10 cellular contexts compared by ENCODE assay signal in the genomic region with DNA sequence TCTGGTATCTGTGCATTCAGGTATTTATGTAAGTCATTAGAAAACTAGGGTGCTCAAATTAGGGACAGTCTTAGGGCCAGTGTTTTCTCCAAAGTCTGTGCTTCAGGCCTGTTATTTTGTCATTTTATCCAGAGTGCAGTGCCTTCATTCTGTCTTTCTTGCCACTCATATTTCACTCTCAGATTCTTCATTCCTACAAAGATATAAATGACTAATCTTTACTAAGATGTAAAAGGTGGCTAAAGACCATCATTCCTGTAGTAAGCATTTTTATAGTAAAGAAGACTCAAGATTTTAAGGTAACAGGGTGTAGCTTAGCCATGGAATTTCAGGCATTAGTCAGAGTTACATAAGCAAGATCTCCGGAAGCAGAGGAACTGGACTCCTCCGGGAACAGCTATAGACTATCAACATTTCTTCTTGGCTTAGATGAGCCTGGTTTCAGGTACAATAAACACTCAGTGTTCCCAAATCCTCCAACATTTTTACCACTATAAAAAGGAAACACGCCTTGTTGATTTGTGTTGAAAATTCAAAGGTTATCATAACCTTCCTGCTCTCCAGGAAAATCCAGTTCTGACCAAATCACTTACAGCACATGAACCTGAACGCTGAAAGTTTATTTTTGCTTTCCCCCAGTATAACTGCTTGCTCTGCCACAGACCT. TPM values are rescaled to one million over a fixed set of nuclear protein-coding genes. Genes with fewer than 3 reads are reported as not detected.
A peak's percentile ranks its signal among the peaks of the same experiment; 100 is the strongest.
DNase-seq lines count a peak whose midpoint lies in the region; ATAC-seq lines count a peak whose summit lies in the region.
"Had no signal": no experiment of that assay in that cellular context is flagged by ENCODE, and none has a peak within 500 bp of the region (broad histone marks: within the 10 kb centered on the region; RNA-seq: fewer than 3 reads in every experiment).

No MANE protein-coding gene starts in this region.

- peaks cover 9% of the 10 kb centered on the region for H3K9me3 ChIP-seq in adipocyte (ENCODE audit: control insufficient read depth, low read length)

- H3K27me3 ChIP-seq in adipocyte (replicated peaks; ENCODE audit: control insufficient read depth, insufficient read depth, low read length) = no peaks in the 10 kb centered on the region

- intact Hi-C loops in Right ventricle myocardium superior (cut with DNase I) = no loop called here

- peak overlapping the region; percentile 8 for H3K4me3 ChIP-seq in adipocyte (ENCODE audit: low read length)

- ATAC-seq in Right ventricle myocardium superior (ENCODE audit: poor library complexity) (peak; percentile 77), HG03571 (IDR thresholded peaks at IDR 0.05; ENCODE audit: unreplicated experiment) (no peak)

- no peaks in the 10 kb centered on the region for H3K36me3 ChIP-seq in adipocyte (ENCODE audit: control insufficient read depth, insufficient read depth, low read length, severe bottlenecking)

- DNase-seq in ELR (ENCODE audit: low read depth) (peak; percentile 70), adipocyte (ENCODE audit: low read depth) (peak; percentile 56), Right ventricle myocardium superior (no peak), pulmonary artery endothelial cell (ENCODE audit: low read depth, low spot score) (peak; percentile 67), SHP77 (lab: John Stamatoyannopoulos, UW) (no peak), 8988T (no peak)
- DNase-seq in stimulated activated CD4-positive, alpha-beta T cell treated with anti-CD3 and anti-CD28 coated beads, Interleukin-12 subunit alpha, Interleukin-12 subunit beta, amount 100 ng/mL, for 4 hours = no peak
- DNase-seq: NCI-H187, occipital lobe had no signal

- no peak overlapping the region for H3K9ac ChIP-seq in adipocyte (ENCODE audit: low read length)

- H3K4me1 ChIP-seq in adipocyte (ENCODE audit: control insufficient read depth, insufficient read depth, low read length) = peaks cover 18% of the 10 kb centered on the region

RNA-seq across cellular contexts. Expression of a gene that starts 23.8 kb away (rescaled TPM):
- total RNA-seq in Right ventricle myocardium superior (25.3 TPM), pulmonary artery endothelial cell (29.0 and 50.8 TPM in 2 replicates)

RNA-seq across cellular contexts. Expression of a gene that starts 52.7 kb away (rescaled TPM):
- total RNA-seq in Right ventricle myocardium superior (39.8 TPM), pulmonary artery endothelial cell (62.4 and 95.3 TPM in 2 replicates)

Comparison
In these comparisons a context has a peak if more than half of its experiments do, and no peak if none do; other contexts are left out.
1. DNase-seq: peak in ELR (single experiment), adipocyte (single experiment) and pulmonary artery endothelial cell (single experiment); none in Right ventricle myocardium superior (single experiment), SHP77 (0 of 2), 8988T (single experiment) and stimulated activated CD4-positive, alpha-beta T cell treated with anti-CD3 and anti-CD28 coated beads, Interleukin-12 subunit alpha, Interleukin-12 subunit beta, amount 100 ng/mL, for 4 hours (single experiment).